27 cellular contexts compared by ENCODE assay signal in the genomic region with DNA sequence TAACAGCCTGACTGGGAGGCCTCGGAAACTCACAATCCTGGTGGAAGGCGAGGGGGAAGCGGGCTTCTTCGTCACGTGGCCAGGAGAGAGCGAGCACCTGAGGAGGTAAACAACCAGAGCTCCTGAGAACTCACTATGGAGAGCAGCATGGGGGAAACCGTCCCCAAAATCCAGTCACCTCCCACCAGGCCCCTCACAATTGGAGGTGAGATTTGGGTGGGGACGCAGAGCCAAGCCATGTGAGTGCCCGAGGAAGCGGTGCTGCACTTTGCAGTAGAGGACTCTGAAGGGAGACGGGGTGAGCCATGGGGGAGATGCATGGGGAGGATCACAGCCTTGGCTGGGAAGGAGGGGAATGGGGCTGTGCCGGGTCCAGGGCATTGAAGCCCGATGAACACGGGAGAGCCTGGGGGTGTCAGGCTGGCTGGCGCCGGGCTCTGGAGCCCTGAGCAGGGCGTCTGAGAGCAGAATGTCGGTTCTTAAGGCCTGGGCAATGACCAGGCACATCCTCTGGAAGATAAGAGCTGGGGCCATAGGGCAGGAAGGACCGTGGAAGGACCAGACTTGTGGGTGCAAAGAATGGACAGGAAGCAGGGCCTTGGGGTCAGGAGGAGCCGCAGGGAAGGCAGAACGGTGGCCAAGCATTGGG.
DNase-seq lines count a peak whose midpoint lies in the region; ATAC-seq, FAIRE-seq and TF ChIP-seq lines count a peak whose summit lies in the region.
"Had no signal": no experiment of that assay in that cellular context is flagged by ENCODE, and none has a peak within 500 bp of the region (broad histone marks: within the 10 kb centered on the region; RNA-seq: fewer than 3 reads in every experiment).

No MANE protein-coding gene starts in this region.

- peak overlapping the region; percentile 69 for H3K18ac ChIP-seq in trophoblast cell (ENCODE audit: low read length)

- no peak overlapping the region for H4K12ac ChIP-seq in trophoblast cell (ENCODE audit: low read depth, low read length)

- H3K27me3 ChIP-seq in K562 (ENCODE audit: control insufficient read depth in 2 of 2, insufficient read depth in 2 of 2, low read length in 2 of 2) (no peaks in the 10 kb centered on the region), trophoblast cell (ENCODE audit: insufficient read depth, low read length) (no peaks in the 10 kb centered on the region)
- H3K27me3 ChIP-seq: BLaER1 treated with 17β-estradiol and CSF1 and Interleukin-3, amounts not matched to agents 10 nM and 100 nM had no signal

- H3K14ac ChIP-seq in trophoblast cell (ENCODE audit: low read length) = no peak overlapping the region

- no peak overlapping the region for H3K4me3 Mint-ChIP-seq in activated CD4-positive, alpha-beta T cell treated with anti-CD3 and anti-CD28 coated beads, Interleukin-2, amount 10 ng/mL, durations not matched to agents 24 days and 14 days
- no peak overlapping the region for H3K4me3 Mint-ChIP-seq in T-cell
- H3K4me3 Mint-ChIP-seq: B cell; CD14-positive monocyte; CD4-positive, alpha-beta memory T cell; CD4-positive, CD25-positive, alpha-beta regulatory T cell had no signal

- peak overlapping the region; percentile 25 for H4K91ac ChIP-seq in trophoblast cell (ENCODE audit: low read depth, low read length)

- H3K4me1 Mint-ChIP-seq in activated CD4-positive, alpha-beta T cell treated with anti-CD3 and anti-CD28 coated beads, Interleukin-2, amount 10 ng/mL, durations not matched to agents 24 days and 14 days = no peaks in the 10 kb centered on the region
- H3K4me1 Mint-ChIP-seq in T-cell = no peaks in the 10 kb centered on the region
- H3K4me1 Mint-ChIP-seq: B cell; CD14-positive monocyte; CD4-positive, alpha-beta memory T cell; CD4-positive, CD25-positive, alpha-beta regulatory T cell had no signal

- H3K27me3 Mint-ChIP-seq in activated CD4-positive, alpha-beta T cell treated with anti-CD3 and anti-CD28 coated beads, Interleukin-2, amount 10 ng/mL, durations not matched to agents 24 days and 14 days = no peaks in the 10 kb centered on the region
- no peaks in the 10 kb centered on the region for H3K27me3 Mint-ChIP-seq in T-cell
- H3K27me3 Mint-ChIP-seq: B cell; CD4-positive, alpha-beta memory T cell; CD4-positive, CD25-positive, alpha-beta regulatory T cell had no signal

- H3K9me3 ChIP-seq in K562 (replicated peaks; ENCODE audit: control insufficient read depth, insufficient read depth, low read depth, low read length) (peaks cover 4% of the 10 kb centered on the region), trophoblast cell (ENCODE audit: insufficient read depth, low read depth, low read length) (peaks cover 7% of the 10 kb centered on the region)
- H3K9me3 ChIP-seq: Caco-2 had no signal

- H3K9me3 Mint-ChIP-seq in activated CD4-positive, alpha-beta T cell treated with anti-CD3 and anti-CD28 coated beads, Interleukin-2, amount 10 ng/mL, durations not matched to agents 24 days and 14 days = peaks cover 13% of the 10 kb centered on the region
- H3K9me3 Mint-ChIP-seq in T-cell = peaks cover 8 to 15% (median 9%) of the 10 kb centered on the region in 3 donors

- peak overlapping the region; percentile 35 for H2BK12ac ChIP-seq in trophoblast cell (ENCODE audit: low read length)

- no peaks in the 10 kb centered on the region for H3K36me3 Mint-ChIP-seq in activated CD4-positive, alpha-beta T cell treated with anti-CD3 and anti-CD28 coated beads, Interleukin-2, amount 10 ng/mL, durations not matched to agents 24 days and 14 days (ENCODE audit: low read depth)
- no peaks in the 10 kb centered on the region for H3K36me3 Mint-ChIP-seq in T-cell
- H3K36me3 Mint-ChIP-seq: CD14-positive monocyte; CD4-positive, alpha-beta memory T cell; CD4-positive, CD25-positive, alpha-beta regulatory T cell had no signal

- H3K4me3 ChIP-seq in K562 (peak overlapping the region; percentile 55), trophoblast cell (ENCODE audit: low read depth, low read length) (no peak overlapping the region), coronary artery (no peak overlapping the region)
- H3K4me3 ChIP-seq: A549; BLaER1 treated with 17β-estradiol and CSF1 and Interleukin-3, amounts not matched to agents 10 nM and 100 nM; GM12878 had no signal

- CTCF ChIA-PET in K562 (lab: Yijun Ruan, JAX; ENCODE audit: low intra/inter-chr PET ratio) (no interaction called here), T-cell (lab: Charles Lee) (no interaction called here)

- no peak for FAIRE-seq in K562 (lab: Jason Lieb, UNC)
- FAIRE-seq: A549, D721Med, GM12878, GM12892, GM18507 had no signal

- H3K9me1 ChIP-seq in K562 (ENCODE audit: control insufficient read depth, insufficient read depth, low read length) = no peaks in the 10 kb centered on the region

- DNase-seq in activated CD4-positive, alpha-beta T cell treated with anti-CD3 and anti-CD28 coated beads, Interleukin-2, amount 10 ng/mL, durations not matched to agents 24 days and 14 days = peak; percentile 22
- DNase-seq in activated CD4-positive, alpha-beta T cell treated with anti-CD3 and anti-CD28 coated beads, Interleukin-2, amount 50 U/mL, for 48 hours = no peak
- DNase-seq in K562 (ENCODE audit: extremely low read depth in 1 of 4, low spot score in 3 of 4) (peak; percentile 27 to 68 (median 43)), trophoblast cell (no peak), T-cell (no peak), coronary artery (ENCODE audit: low spot score) (no peak)
- DNase-seq: AML-193; Caco-2; Calu3; CD4-positive, alpha-beta memory T cell; CD4-positive, CD25-positive, alpha-beta regulatory T cell; DMS153; DMS53; DMS79; DND-41; EL; GDM1 had no signal

- no peak overlapping the region for H4K8ac ChIP-seq in trophoblast cell (ENCODE audit: low read depth, low read length)

- intact Hi-C loops in activated CD4-positive, alpha-beta T cell treated with anti-CD3 and anti-CD28 coated beads, Interleukin-2, amount 10 ng/mL, durations not matched to agents 24 days and 14 days (cut with micrococcal nuclease) = no loop called here
- intact Hi-C loops in K562 (cut with micrococcal nuclease) = loop anchor here (2.0 kb wide), 1 partner anchor 36 kb away; no protein-coding TSS in a partner anchor

- TF ChIP-seq RAD21 in K562 (CRISPR knock-in tag; conservative IDR thresholded peaks at IDR 0.05 in 1 of 2, IDR thresholded peaks at IDR 0.05 in 1 of 2) = no peak

- H3K4me1 ChIP-seq in K562 (replicated peaks in 1 of 2; ENCODE audit: control insufficient read depth in 2 of 2, insufficient read depth in 2 of 2, low read length in 2 of 2) (peaks cover 35 to 38% of the 10 kb centered on the region in 2 experiments), trophoblast cell (ENCODE audit: control insufficient read depth in 1 of 2, insufficient read depth in 2 of 2, low read length in 2 of 2) (peaks cover 13 to 15% of the 10 kb centered on the region in 2 experiments)
- H3K4me1 ChIP-seq: A549; BLaER1 treated with 17β-estradiol and CSF1 and Interleukin-3, amounts not matched to agents 10 nM and 100 nM; Caco-2 had no signal

- peak overlapping the region; percentile 82 to 91 for H3K9ac ChIP-seq in K562 (ENCODE audit: insufficient read depth in 1 of 2, low read depth in 2 of 2, low read length in 2 of 2)
- no peak overlapping the region for H3K9ac ChIP-seq in trophoblast cell (ENCODE audit: low read length)
- H3K9ac ChIP-seq: BLaER1 treated with 17β-estradiol and CSF1 and Interleukin-3, amounts not matched to agents 10 nM and 100 nM had no signal

- H3K27ac ChIP-seq in K562 (ENCODE audit: extremely low read depth, low read depth, low read length) (peak overlapping the region; percentile 91), trophoblast cell (ENCODE audit: low read depth, low read length) (no peak overlapping the region), coronary artery (no peak overlapping the region)
- H3K27ac ChIP-seq: 22Rv1; A549; BLaER1 treated with 17β-estradiol and CSF1 and Interleukin-3, amounts not matched to agents 10 nM and 100 nM had no signal

- H3K36me3 ChIP-seq in K562 (ENCODE audit: control insufficient read depth, insufficient read depth, low read length) = peaks cover 13% of the 10 kb centered on the region; the same call in 2 of the 3 replicates
- H3K36me3 ChIP-seq in trophoblast cell (ENCODE audit: control insufficient read depth in 1 of 2, insufficient read depth in 2 of 2, low read length in 2 of 2) = no peaks in the 10 kb centered on the region
- H3K36me3 ChIP-seq: BLaER1 treated with 17β-estradiol and CSF1 and Interleukin-3, amounts not matched to agents 10 nM and 100 nM had no signal

- TF ChIP-seq POLR2A in K562 (conservative IDR thresholded peaks at IDR 0.05) = no peak

- H3K79me2 ChIP-seq in K562 (ENCODE audit: control insufficient read depth, insufficient read depth, low read length) (peaks cover 58% of the 10 kb centered on the region), trophoblast cell (ENCODE audit: control insufficient read depth, insufficient read depth, low read length, poor library complexity) (no peaks in the 10 kb centered on the region)

- POLR2A ChIA-PET in K562 (lab: Yijun Ruan, JAX) = interaction anchor here (0.7 kb wide), 2 partner anchors 21 to 28 kb away, joined by 3 read pairs; no protein-coding TSS in a partner anchor
- POLR2A ChIA-PET in T-cell (lab: Charles Lee) = no interaction called here

- WGBS in K562 (ENCODE audit: insufficient coverage, low coverage, missing lambda C conversion rate) = 1% methylated on average over 17 of the region's 21 CpGs
- WGBS in trophoblast cell (ENCODE audit: extremely low coverage, insufficient coverage, insufficient read length) = no CpG with 5 or more reads among the region's 21 CpGs

- in situ Hi-C loops in K562 (cut with MboI) = no loop called here

- no peak for TF ChIP-seq EP300 in K562 (IDR thresholded peaks at IDR 0.05; ENCODE audit: low read length)

- H2AFZ ChIP-seq in K562 (ENCODE audit: low read depth, low read length) (peak overlapping the region; percentile 92), trophoblast cell (ENCODE audit: insufficient read depth, low read length, poor library complexity) (no peak overlapping the region)

- no peak overlapping the region for H3K27ac Mint-ChIP-seq in activated CD4-positive, alpha-beta T cell treated with anti-CD3 and anti-CD28 coated beads, Interleukin-2, amount 10 ng/mL, durations not matched to agents 24 days and 14 days
- H3K27ac Mint-ChIP-seq in T-cell = no peak overlapping the region
- H3K27ac Mint-ChIP-seq: B cell; CD4-positive, alpha-beta memory T cell; CD4-positive, CD25-positive, alpha-beta regulatory T cell had no signal

- TF ChIP-seq CTCF in K562 (IDR thresholded peaks at IDR 0.05 in 2 of 3, conservative IDR thresholded peaks at IDR 0.05 in 1 of 3; ENCODE audit: insufficient read depth in 2 of 3, low read depth in 1 of 3, low read length in 3 of 3) (no peak), coronary artery (IDR thresholded peaks at IDR 0.05) (no peak)

- H3K4me2 ChIP-seq in K562 (ENCODE audit: insufficient read depth, low read length) (peak overlapping the region; percentile 85), trophoblast cell (ENCODE audit: low read length) (no peak overlapping the region)
- H3K4me2 ChIP-seq: A549; BLaER1 treated with 17β-estradiol and CSF1 and Interleukin-3, amounts not matched to agents 10 nM and 100 nM had no signal

- H2BK120ac ChIP-seq in trophoblast cell (ENCODE audit: insufficient read depth, low read length, poor library complexity) = peak overlapping the region; percentile 59

- no peak overlapping the region for H3K23ac ChIP-seq in trophoblast cell (ENCODE audit: low read length)

- H2BK5ac ChIP-seq in trophoblast cell (ENCODE audit: low read depth, low read length, poor library complexity) = no peak overlapping the region

- H3K4ac ChIP-seq in trophoblast cell (ENCODE audit: low read depth, low read length) = no peak overlapping the region

- peak overlapping the region; percentile 51 for H2AK5ac ChIP-seq in trophoblast cell (ENCODE audit: low read length)

- ATAC-seq in K562 = peak; percentile 72
- no peak for ATAC-seq in T-cell (replicated peaks in 1 of 4)
- no peak for ATAC-seq in HG03196 (IDR thresholded peaks at IDR 0.05; ENCODE audit: unreplicated experiment)
- ATAC-seq: A549, GM12878 had no signal

- H4K20me1 ChIP-seq in K562 (replicated peaks; ENCODE audit: control insufficient read depth, insufficient read depth, low read length) = no peaks in the 10 kb centered on the region; the same call in 1 of the 2 replicates
- H4K20me1 ChIP-seq: BLaER1 treated with 17β-estradiol and CSF1 and Interleukin-3, amounts not matched to agents 10 nM and 100 nM had no signal

- peaks cover 9% of the 10 kb centered on the region for H3K79me1 ChIP-seq in trophoblast cell (ENCODE audit: low read length)

- BruUV-seq in K562 (replicated peaks; lab: Mats Ljungman, UMichigan) = TSS peak; percentile 66

Comparison
In these comparisons a context has a peak if more than half of its experiments do, and no peak if none do; other contexts are left out.
1. DNase-seq: peak in activated CD4-positive, alpha-beta T cell treated with anti-CD3 and anti-CD28 coated beads, Interleukin-2, amount 10 ng/mL, durations not matched to agents 24 days and 14 days (single experiment) and K562 (4 of 4); none in activated CD4-positive, alpha-beta T cell treated with anti-CD3 and anti-CD28 coated beads, Interleukin-2, amount 50 U/mL, for 48 hours (0 of 2), trophoblast cell (0 of 2), T-cell (0 of 34) and coronary artery (single experiment).